18 cellular contexts compared by ENCODE assay signal in genomic region chr14:23105348-23105824, GRCh38. TPM values are rescaled to one million over a fixed set of nuclear protein-coding genes. Genes with fewer than 3 reads are reported as not detected.
DNase-seq lines count a peak whose midpoint lies in the region; ATAC-seq, FAIRE-seq and TF ChIP-seq lines count a peak whose summit lies in the region.
"Had no signal": no experiment of that assay in that cellular context is flagged by ENCODE, and none has a peak within 500 bp of the region (broad histone marks: within the 10 kb centered on the region; RNA-seq: fewer than 3 reads in every experiment).

No MANE protein-coding gene starts in this region.

- H3K36me3 ChIP-seq in H1 (ENCODE audit: control insufficient read depth in 2 of 4, insufficient read depth in 4 of 4, low read length in 3 of 4), result no peaks in the 10 kb centered on the region
- H3K36me3 ChIP-seq: SJCRH30 had no signal

- H2BK15ac ChIP-seq in H1 (ENCODE audit: low read length), result peak overlapping the region; percentile 12; the same call in 1 of the 2 replicates

- DNase-seq in GM20000 (ENCODE audit: low spot score), result peak; percentile 3
- DNase-seq in H1 (ENCODE audit: low read depth in 1 of 2, low spot score in 2 of 2), result peak in 1 of 2 experiments; percentile 36
- DNase-seq in nephron progenitor cell, result no peak
- DNase-seq in KG1 (lab: John Stamatoyannopoulos, UW), result no peak
- DNase-seq in cerebellar nuclear complex (lab: John Stamatoyannopoulos, UW), result no peak
- DNase-seq: HFFc6, MM.1S, NCI-H1092, NCI-H1436 treated with DMSO at 0.1 percent for 48 hours, NCI-H345, NCI-H524 treated with DMSO at 0.1 percent for 48 hours, SJCRH30 had no signal

- TF ChIP-seq EP300 in H1 (IDR thresholded peaks at IDR 0.05; ENCODE audit: borderline replicate concordance in 1 of 2, low read depth in 2 of 2, low read length in 2 of 2), result no peak

- no peaks in the 10 kb centered on the region for H3K79me1 ChIP-seq in H1 (ENCODE audit: low read depth, low read length)

- CTCF ChIA-PET in H1 (lab: Charles Lee; ENCODE audit: partially characterized antibody), result no interaction called here

- H3K56ac ChIP-seq in H1 (replicated peaks; ENCODE audit: insufficient read length, low read depth, low read length), result no peak overlapping the region

- H4K91ac ChIP-seq in H1 (replicated peaks; ENCODE audit: insufficient read length, low read length), result no peak overlapping the region

- H3K4ac ChIP-seq in H1 (replicated peaks; ENCODE audit: insufficient read length, low read depth, low read length), result no peak overlapping the region

- TF ChIP-seq RAD21 in H1 (IDR thresholded peaks at IDR 0.05 in 1 of 2, conservative IDR thresholded peaks at IDR 0.05 in 1 of 2; ENCODE audit: low read depth in 2 of 2, low read length in 2 of 2), result no peak

- peaks cover 6 to 15% (median 9%) of the 10 kb centered on the region in 4 experiments; a peak in 4 of 7 replicates for H3K4me1 ChIP-seq in H1 (replicated peaks in 1 of 4; ENCODE audit: control insufficient read depth in 3 of 4, insufficient read depth in 4 of 4, low read length in 3 of 4)

- no peak for TF ChIP-seq POLR2A in H1 (IDR thresholded peaks at IDR 0.05; ENCODE audit: control extremely low read depth in 1 of 2, low read depth in 2 of 2, low read length in 2 of 2)

- no peak for TF ChIP-seq CTCF in GM20000 (IDR thresholded peaks at IDR 0.05; ENCODE audit: extremely low read depth, missing control alignments)
- no peak for TF ChIP-seq CTCF in H1 (IDR thresholded peaks at IDR 0.05; ENCODE audit: control extremely low read depth in 1 of 3, insufficient read depth in 1 of 3, low read depth in 1 of 3, low read length in 3 of 3)
- no peak for TF ChIP-seq CTCF in nephron progenitor cell (IDR thresholded peaks at IDR 0.05)

- H3K4me1 Mint-ChIP-seq in nephron progenitor cell, result peaks cover 31% of the 10 kb centered on the region

- POLR2A ChIA-PET in H1 (lab: Charles Lee; ENCODE audit: partially characterized antibody), result interaction anchor here (0.7 to 3.0 kb wide), 3 partner anchors 10 to 34 kb away, joined by 4 to 14 read pairs (median 12); partner anchors contain the start of genes ACIN1 and C14orf119

- H3K14ac ChIP-seq in H1 (ENCODE audit: insufficient read length), result no peak overlapping the region

- H3K9me3 ChIP-seq in H1 (ENCODE audit: insufficient read depth in 2 of 2, low read depth in 1 of 2, low read length in 1 of 2), result peaks cover 3 to 4% of the 10 kb centered on the region in 2 experiments; a peak in 2 of 4 replicates
- H3K9me3 ChIP-seq: SJCRH30 had no signal

- H4K5ac ChIP-seq in H1 (ENCODE audit: insufficient read length, low read depth, low read length), result no peak overlapping the region

- no peaks in the 10 kb centered on the region for H3K79me2 ChIP-seq in H1 (ENCODE audit: control insufficient read depth in 1 of 2, insufficient read depth in 2 of 2, low read length in 2 of 2)

- H3K9me3 Mint-ChIP-seq in nephron progenitor cell, result no peaks in the 10 kb centered on the region
- H3K9me3 Mint-ChIP-seq: HFFc6, IgD-negative memory B cell had no signal

- H2BK5ac ChIP-seq in H1 (ENCODE audit: low read depth, low read length), result no peak overlapping the region; the same call in 1 of the 2 replicates

- H4K20me1 ChIP-seq in H1 (replicated peaks in 1 of 2; ENCODE audit: control insufficient read depth in 1 of 2, insufficient read depth in 2 of 2, low read length in 2 of 2), result no peaks in the 10 kb centered on the region

- FAIRE-seq in H1 (lab: Jason Lieb, UNC), result no peak

- H3K4me2 ChIP-seq in H1 (ENCODE audit: insufficient read depth in 1 of 2, low read depth in 2 of 2, low read length in 2 of 2), result no peak overlapping the region

- H3K27ac ChIP-seq in H1 (ENCODE audit: low read depth, low read length), result no peak overlapping the region
- H3K27ac ChIP-seq: HL-60, SJCRH30 had no signal

- no peak overlapping the region for H2BK120ac ChIP-seq in H1 (replicated peaks; ENCODE audit: low read depth, low read length)

- peak overlapping the region; percentile 75; the same call in 1 of the 2 replicates for H2BK12ac ChIP-seq in H1 (ENCODE audit: low read depth, low read length)

- H3K18ac ChIP-seq in H1 (ENCODE audit: extremely low read depth, low read length), result no peak overlapping the region

- no peaks in the 10 kb centered on the region for H3K23me2 ChIP-seq in H1 (ENCODE audit: low read depth, low read length)

- WGBS in H1 (ENCODE audit: extremely low coverage in 1 of 2, insufficient coverage in 1 of 2, insufficient read length in 1 of 2, insufficient replicate concordance in 2 of 2, low coverage in 1 of 2, low lambda C conversion rate in 2 of 2, missing lambda C conversion rate in 1 of 2), 2 experiments, result 95% methylated on average over 4 of the region's 4 CpGs; no CpG with 5 or more reads in 1 of the 2 experiments

- H3K36me3 Mint-ChIP-seq in nephron progenitor cell (ENCODE audit: low read depth), result no peaks in the 10 kb centered on the region
- H3K36me3 Mint-ChIP-seq: IgD-negative memory B cell had no signal

- no peak overlapping the region for H2AK5ac ChIP-seq in H1 (ENCODE audit: low read depth, low read length)

- no peak overlapping the region for H2AFZ ChIP-seq in H1 (ENCODE audit: low read length)

- no peak for ATAC-seq in HG02623 (IDR thresholded peaks at IDR 0.05; ENCODE audit: unreplicated experiment)

- H3K4me3 Mint-ChIP-seq in nephron progenitor cell, result peak overlapping the region; percentile 63
- H3K4me3 Mint-ChIP-seq: HFFc6, IgD-negative memory B cell had no signal

- no peak overlapping the region for H2BK20ac ChIP-seq in H1 (ENCODE audit: low read length)

- no peaks in the 10 kb centered on the region; a peak in 2 of 7 replicates for H3K27me3 ChIP-seq in H1 (replicated peaks in 1 of 4; ENCODE audit: control insufficient read depth in 3 of 4, extremely low read depth in 1 of 4, insufficient read depth in 3 of 4, low read length in 3 of 4)

- no peak overlapping the region for H3K23ac ChIP-seq in H1 (ENCODE audit: insufficient read length)

- H4K8ac ChIP-seq in H1 (ENCODE audit: extremely low read depth, insufficient read depth, low read length), result no peak overlapping the region

- no peak overlapping the region for H3K27ac Mint-ChIP-seq in nephron progenitor cell
- H3K27ac Mint-ChIP-seq: HFFc6, IgD-negative memory B cell had no signal

- peaks cover 19% of the 10 kb centered on the region for H3K27me3 Mint-ChIP-seq in nephron progenitor cell (ENCODE audit: low read depth, poor library complexity)
- H3K27me3 Mint-ChIP-seq: IgD-negative memory B cell had no signal

- H3K9ac ChIP-seq in H1 (replicated peaks in 1 of 4; ENCODE audit: extremely low read depth in 1 of 4, low read depth in 3 of 4, low read length in 3 of 4), result no peak overlapping the region

- no peak overlapping the region for H3K4me3 ChIP-seq in H1 (ENCODE audit: extremely low read depth in 1 of 4, insufficient read depth in 2 of 4, low read depth in 3 of 4, low read length in 4 of 4)
- H3K4me3 ChIP-seq: SJCRH30 had no signal

RNA-seq across cellular contexts. Expression of gene CIROP, which starts 0.6 kb away (rescaled TPM):
- total RNA-seq in H1 (2021; fragmentation: NEBNext Ultra II Directional; extraction: Animal tissue kit (Norgen Biotek cat#: 25700)), result not detected in 2 replicates
- 0.03 and 0.06 TPM in 2 replicates for polyA plus RNA-seq in H1 (2011; rRNA removed)
- polyA plus RNA-seq in H1 (2011; cell fraction: cytosol; rRNA removed), result not detected
- polyA plus RNA-seq in H1 (2011; cell fraction: nucleus; rRNA removed), result 0.17 TPM
- 0.07 to 0.13 TPM in 2 of 4 replicates, not detected in the others for polyA plus RNA-seq in H1 (2012, experiment 1 of 2)
- polyA plus RNA-seq in H1 (2012, experiment 2 of 2), result not detected
- 0.02 TPM for polyA plus RNA-seq in H1 (2013, experiment 1 of 2)
- 0.02 TPM for polyA plus RNA-seq in H1 (2013, experiment 2 of 2)
- polyA minus RNA-seq in H1 (2011; rRNA and poly(A)+ RNA removed), result 0.13 TPM in 1 of 2 replicates, not detected in the other
- polyA minus RNA-seq in H1 (2011; cell fraction: cytosol; rRNA and poly(A)+ RNA removed), result not detected
- not detected for polyA minus RNA-seq in H1 (2011; cell fraction: nucleus; rRNA and poly(A)+ RNA removed)
- total RNA-seq: HFFc6, HT1080, LHCN-M2, SJCRH30 had no signal
- polyA plus RNA-seq: IgD-negative memory B cell had no signal

RNA-seq across cellular contexts. Expression of gene C14orf119, which starts 10.1 kb away (rescaled TPM):
- total RNA-seq in H1 (2021; fragmentation: NEBNext Ultra II Directional; extraction: Animal tissue kit (Norgen Biotek cat#: 25700)), result 78.1 and 91.2 TPM in 2 replicates
- polyA plus RNA-seq in H1 (2011; rRNA removed), result 49.8 and 94.0 TPM in 2 replicates
- polyA plus RNA-seq in H1 (2011; cell fraction: cytosol; rRNA removed), result 60.3 TPM
- 39.8 TPM for polyA plus RNA-seq in H1 (2011; cell fraction: nucleus; rRNA removed)
- polyA plus RNA-seq in H1 (2012, experiment 1 of 2), result 52.5 to 86.4 TPM (median 81.7 TPM) in 4 replicates
- 22.6 TPM for polyA plus RNA-seq in H1 (2012, experiment 2 of 2)
- polyA plus RNA-seq in H1 (2013, experiment 1 of 2), result 32.8 TPM
- 35.7 TPM for polyA plus RNA-seq in H1 (2013, experiment 2 of 2)
- 92.8 and 117 TPM in 2 replicates for polyA minus RNA-seq in H1 (2011; rRNA and poly(A)+ RNA removed)
- polyA minus RNA-seq in H1 (2011; cell fraction: cytosol; rRNA and poly(A)+ RNA removed), result 28.5 TPM
- 34.4 TPM for polyA minus RNA-seq in H1 (2011; cell fraction: nucleus; rRNA and poly(A)+ RNA removed)

RNA-seq across cellular contexts. Expression of gene ACIN1, which starts 10.4 kb away (rescaled TPM):
- 233 and 237 TPM in 2 replicates for total RNA-seq in H1 (2021; fragmentation: NEBNext Ultra II Directional; extraction: Animal tissue kit (Norgen Biotek cat#: 25700))
- polyA plus RNA-seq in H1 (2011; rRNA removed), result 132 and 153 TPM in 2 replicates
- polyA plus RNA-seq in H1 (2011; cell fraction: cytosol; rRNA removed), result 184 TPM
- polyA plus RNA-seq in H1 (2011; cell fraction: nucleus; rRNA removed), result 411 TPM
- polyA plus RNA-seq in H1 (2012, experiment 1 of 2), result 220 to 270 TPM (median 242 TPM) in 4 replicates
- polyA plus RNA-seq in H1 (2012, experiment 2 of 2), result 88.4 TPM
- polyA plus RNA-seq in H1 (2013, experiment 1 of 2), result 173 TPM
- 154 TPM for polyA plus RNA-seq in H1 (2013, experiment 2 of 2)
- polyA minus RNA-seq in H1 (2011; rRNA and poly(A)+ RNA removed), result 167 and 168 TPM in 2 replicates
- polyA minus RNA-seq in H1 (2011; cell fraction: cytosol; rRNA and poly(A)+ RNA removed), result 126 TPM
- 251 TPM for polyA minus RNA-seq in H1 (2011; cell fraction: nucleus; rRNA and poly(A)+ RNA removed)

RNA-seq across cellular contexts. Expression of gene CEBPE, which starts 13.7 kb away (rescaled TPM):
- not detected in 2 replicates for total RNA-seq in H1 (2021; fragmentation: NEBNext Ultra II Directional; extraction: Animal tissue kit (Norgen Biotek cat#: 25700))
- polyA plus RNA-seq in H1 (2011; rRNA removed), result 0.05 and 0.06 TPM in 2 replicates
- 0.04 TPM for polyA plus RNA-seq in H1 (2011; cell fraction: cytosol; rRNA removed)
- not detected for polyA plus RNA-seq in H1 (2011; cell fraction: nucleus; rRNA removed)
- polyA plus RNA-seq in H1 (2012, experiment 1 of 2), result not detected in 4 replicates
- polyA plus RNA-seq in H1 (2012, experiment 2 of 2), result not detected
- polyA plus RNA-seq in H1 (2013, experiment 1 of 2), result 0.02 TPM
- not detected for polyA plus RNA-seq in H1 (2013, experiment 2 of 2)
- 0.10 TPM in 1 of 2 replicates, not detected in the other for polyA minus RNA-seq in H1 (2011; rRNA and poly(A)+ RNA removed)
- polyA minus RNA-seq in H1 (2011; cell fraction: cytosol; rRNA and poly(A)+ RNA removed), result not detected
- polyA minus RNA-seq in H1 (2011; cell fraction: nucleus; rRNA and poly(A)+ RNA removed), result not detected
- total RNA-seq: H7, HFFc6, HT1080, SJCRH30 had no signal
- polyA plus RNA-seq: IgD-negative memory B cell had no signal

RNA-seq across cellular contexts. Expression of gene CDH24, which starts 48.1 kb away (rescaled TPM):
- 18.1 TPM in 2 replicates for total RNA-seq in H1 (2021; fragmentation: NEBNext Ultra II Directional; extraction: Animal tissue kit (Norgen Biotek cat#: 25700))
- 27.6 and 41.8 TPM in 2 replicates for polyA plus RNA-seq in H1 (2011; rRNA removed)
- 22.4 TPM for polyA plus RNA-seq in H1 (2011; cell fraction: cytosol; rRNA removed)
- polyA plus RNA-seq in H1 (2011; cell fraction: nucleus; rRNA removed), result 122 TPM
- polyA plus RNA-seq in H1 (2012, experiment 1 of 2), result 13.2 to 19.3 TPM (median 18.1 TPM) in 4 replicates
- 12.2 TPM for polyA plus RNA-seq in H1 (2012, experiment 2 of 2)
- polyA plus RNA-seq in H1 (2013, experiment 1 of 2), result 15.1 TPM
- polyA plus RNA-seq in H1 (2013, experiment 2 of 2), result 14.6 TPM
- polyA minus RNA-seq in H1 (2011; rRNA and poly(A)+ RNA removed), result 16.9 and 24.6 TPM in 2 replicates
- 11.2 TPM for polyA minus RNA-seq in H1 (2011; cell fraction: cytosol; rRNA and poly(A)+ RNA removed)
- polyA minus RNA-seq in H1 (2011; cell fraction: nucleus; rRNA and poly(A)+ RNA removed), result 18.3 TPM
